9 cellular contexts compared by ENCODE assay signal in the genomic region with DNA sequence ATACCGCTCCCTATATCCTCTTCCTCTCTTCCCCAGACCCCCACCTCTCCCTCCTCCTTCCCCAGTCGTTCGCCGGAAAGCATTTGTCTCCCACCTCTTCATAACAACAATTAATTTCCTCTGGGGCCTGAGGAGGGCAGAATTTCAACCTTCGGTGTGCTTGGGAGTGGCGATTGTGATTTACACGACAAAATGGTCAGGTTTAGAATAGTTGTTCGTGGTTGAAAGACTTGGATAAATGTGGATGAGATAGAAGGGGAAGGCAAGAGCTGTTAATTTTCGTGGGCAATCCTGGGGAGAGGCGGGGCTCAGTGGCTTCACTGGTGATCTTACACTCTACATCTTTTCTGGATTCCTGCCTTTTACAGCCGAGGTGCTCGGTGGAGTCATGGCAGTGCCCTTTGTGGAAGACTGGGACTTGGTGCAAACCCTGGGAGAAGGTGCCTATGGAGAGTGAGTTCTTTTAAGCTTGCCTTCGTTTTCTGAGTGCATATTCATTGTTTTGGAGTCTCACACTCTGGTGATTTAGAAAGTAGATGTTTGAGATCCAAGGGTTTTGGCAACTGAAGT. TPM values are rescaled to one million over a fixed set of nuclear protein-coding genes. Genes with fewer than 3 reads are reported as not detected.
DNase-seq lines count a peak whose midpoint lies in the region; ATAC-seq and TF ChIP-seq lines count a peak whose summit lies in the region.
"Had no signal": no experiment of that assay in that cellular context is flagged by ENCODE, and none has a peak within 500 bp of the region (broad histone marks: within the 10 kb centered on the region; RNA-seq: fewer than 3 reads in every experiment).

No MANE protein-coding gene starts in this region.

- TF ChIP-seq POLR2A in thyroid gland (IDR thresholded peaks at IDR 0.05), result no peak

- DNase-seq in BJ (ENCODE audit: low read depth), result peak; percentile 35
- DNase-seq in PC-9, result peak in 1 of 2 experiments; percentile 38
- peak; percentile 36 for DNase-seq in central memory CD4-positive, alpha-beta T cell
- no peak for DNase-seq in lower lobe of right lung
- DNase-seq in thyroid gland, result no peak
- DNase-seq in T1000 (lab: John Stamatoyannopoulos, UW), result no peak

- peak overlapping the region; percentile 88 for H3K4me2 ChIP-seq in PC-9

- intact Hi-C loops in PC-9 (cut with micrococcal nuclease; ENCODE audit: unreplicated experiment), result loop anchor here (5.0 kb wide), 1 partner anchor 261 kb away; the partner anchor contains the start of gene HYLS1
- intact Hi-C loops in lower lobe of right lung (cut with DNase I), result no loop called here
- intact Hi-C loops in thyroid gland (cut with DNase I), result loop anchor here (10.0 kb wide), 1 partner anchor 248 kb away; no protein-coding TSS in a partner anchor

- WGBS in thyroid gland, 2 donors, result 0% methylated on average over 13 of the region's 13 CpGs

- peak overlapping the region; percentile 90 for H2AFZ ChIP-seq in PC-9

- no peaks in the 10 kb centered on the region for H4K20me1 ChIP-seq in PC-9 (ENCODE audit: insufficient read depth)

- H3K36me3 ChIP-seq in BJ (ENCODE audit: control insufficient read depth, insufficient read depth, low read length) (peaks cover 2% of the 10 kb centered on the region), PC-9 (ENCODE audit: low read depth) (peaks cover 18% of the 10 kb centered on the region), lower lobe of right lung (peaks cover 6% of the 10 kb centered on the region), thyroid gland (peaks cover 4 to 6% of the 10 kb centered on the region in 2 donors)

- H3K27me3 ChIP-seq in BJ (ENCODE audit: control insufficient read depth, insufficient read depth, low read length) (no peaks in the 10 kb centered on the region), PC-9 (ENCODE audit: insufficient read depth, low read depth) (no peaks in the 10 kb centered on the region), lower lobe of right lung (ENCODE audit: low read depth) (no peaks in the 10 kb centered on the region), thyroid gland (no peaks in the 10 kb centered on the region)

- H3K9me2 ChIP-seq in PC-9 (ENCODE audit: insufficient read depth), result no peaks in the 10 kb centered on the region

- H3K4me1 ChIP-seq in PC-9 (replicated peaks; ENCODE audit: insufficient read depth), result peaks cover 15% of the 10 kb centered on the region
- peaks cover 17% of the 10 kb centered on the region for H3K4me1 ChIP-seq in lower lobe of right lung
- peaks cover 9 to 15% of the 10 kb centered on the region in 2 donors for H3K4me1 ChIP-seq in thyroid gland

- peak; percentile 27 for ATAC-seq in GM18508 (IDR thresholded peaks at IDR 0.05; ENCODE audit: insufficient read depth, unreplicated experiment)
- ATAC-seq in HG03060 (IDR thresholded peaks at IDR 0.05; ENCODE audit: low read depth, unreplicated experiment), result peak; percentile 22
- ATAC-seq in lower lobe of right lung, result peak in 1 of 2 donors; percentile 31

- CTCF ChIA-PET in BJ (lab: Yijun Ruan, JAX), result interaction anchor here (0.7 to 2.0 kb wide), 2 partner anchors 25 to 31 kb away, joined by 4 read pairs; no protein-coding TSS in a partner anchor
- CTCF ChIA-PET in PC-9 (lab: Charles Lee), result no interaction called here

- POLR2A ChIA-PET in BJ (lab: Charles Lee), result no interaction called here
- POLR2A ChIA-PET in PC-9 (lab: Charles Lee; ENCODE audit: unreplicated experiment), result interaction anchor here (0.6 to 0.7 kb wide), 3 partner anchors 34 to 660 kb away, joined by 4 to 8 read pairs (median 7); partner anchors contain the start of gene STT3A

- H3K4me3 ChIP-seq in BJ (ENCODE audit: low read depth, low read length), result peak overlapping the region; percentile 80
- H3K4me3 ChIP-seq in PC-9, result peak overlapping the region; percentile 71
- H3K4me3 ChIP-seq in lower lobe of right lung, result peak overlapping the region; percentile 79
- peak overlapping the region in 2 of 3 donors; percentile 12 to 62 for H3K4me3 ChIP-seq in thyroid gland (replicated peaks in 1 of 3)

- H3K79me2 ChIP-seq in PC-9 (ENCODE audit: low read depth), result peaks cover 13% of the 10 kb centered on the region

- BruUV-seq in PC-9 (replicated peaks; lab: Mats Ljungman, UMichigan), result TSS peak; percentile 50

- H3K27ac ChIP-seq in PC-9, result peak overlapping the region; percentile 77
- H3K27ac ChIP-seq in lower lobe of right lung, result peak overlapping the region; percentile 27
- H3K27ac ChIP-seq in thyroid gland, result no peak overlapping the region

- H3F3A ChIP-seq in PC-9 (ENCODE audit: insufficient read depth, low read depth), result peaks cover 24% of the 10 kb centered on the region

- peak; percentile 43 for TF ChIP-seq CTCF in BJ (IDR thresholded peaks at IDR 0.05; ENCODE audit: insufficient read depth, low read depth, low read length)
- peak; percentile 57 for TF ChIP-seq CTCF in PC-9 (conservative IDR thresholded peaks at IDR 0.05)
- no peak for TF ChIP-seq CTCF in lower lobe of right lung (IDR thresholded peaks at IDR 0.05)
- no peak for TF ChIP-seq CTCF in thyroid gland (IDR thresholded peaks at IDR 0.05)

- H3K9me3 ChIP-seq in PC-9 (ENCODE audit: insufficient read depth, low read depth) (no peaks in the 10 kb centered on the region), lower lobe of right lung (no peaks in the 10 kb centered on the region), thyroid gland (no peaks in the 10 kb centered on the region)

RNA-seq across cellular contexts. Expression of gene CHEK1, which starts 1.5 kb away (rescaled TPM):
- 11.4 and 25.2 TPM in 2 replicates for polyA plus RNA-seq in BJ (2011; rRNA removed)
- 10.6 and 14.0 TPM in 2 replicates for polyA minus RNA-seq in BJ (2011; rRNA and poly(A)+ RNA removed)
- total RNA-seq in PC-9 (2021) (36.5 and 39.8 TPM in 2 replicates), lower lobe of right lung (3.5 TPM), thyroid gland (1 to 10 TPM in 3 of 4 donors, under 1 TPM in 1; 0.78 to 3.4 (median 1.4) TPM)

RNA-seq across cellular contexts. Expression of gene STT3A, which starts 33.8 kb away (rescaled TPM):
- 363 and 492 TPM in 2 replicates for polyA plus RNA-seq in BJ (2011; rRNA removed)
- 562 and 889 TPM in 2 replicates for polyA minus RNA-seq in BJ (2011; rRNA and poly(A)+ RNA removed)
- 86.1 and 113 TPM in 2 replicates for total RNA-seq in PC-9 (2021)
- total RNA-seq in lower lobe of right lung, result 101 TPM
- total RNA-seq in thyroid gland, result 100 to 1,000 TPM; 112 to 187 (median 172) TPM

RNA-seq across cellular contexts. Expression of gene ACRV1, which starts 54.2 kb away (rescaled TPM):
- polyA plus RNA-seq in BJ (2011; rRNA removed), result 0.22 TPM in 1 of 2 replicates, not detected in the other
- polyA minus RNA-seq in BJ (2011; rRNA and poly(A)+ RNA removed), result not detected in 2 replicates
- not detected in 2 replicates for total RNA-seq in PC-9 (2021)
- not detected for total RNA-seq in lower lobe of right lung
- total RNA-seq in thyroid gland, result not detected
- total RNA-seq: T-helper 2 cell treated with Interferon-gamma antibody and Interleukin-4, amounts not matched to agents 100 ng/mL and 5 ng/mL, for 36 hours had no signal

RNA-seq across cellular contexts. Expression of gene EI24, which starts 57.2 kb away (rescaled TPM):
- polyA plus RNA-seq in BJ (2011; rRNA removed), result 72.1 and 114 TPM in 2 replicates
- polyA minus RNA-seq in BJ (2011; rRNA and poly(A)+ RNA removed), result 34.7 and 48.0 TPM in 2 replicates
- total RNA-seq in PC-9 (2021) (69.7 and 88.2 TPM in 2 replicates), lower lobe of right lung (56.8 TPM), thyroid gland (10 to 100 TPM; 35.7 to 75.8 (median 52.8) TPM)

Comparison
In these comparisons a context has a peak if more than half of its experiments do, and no peak if none do; other contexts are left out.
1. DNase-seq: peak in BJ (single experiment) and central memory CD4-positive, alpha-beta T cell (single experiment); none in lower lobe of right lung (single experiment), thyroid gland (0 of 2) and T1000 (single experiment).
2. CTCF ChIP-seq: peak in BJ (single experiment) and PC-9 (single experiment); none in lower lobe of right lung (single experiment) and thyroid gland (0 of 6).
3. H3K27ac ChIP-seq: peak in PC-9 (single experiment) and lower lobe of right lung (single experiment); none in thyroid gland (0 of 3).
4. Peak in every context shown above with its lines, with median percentiles within 50 percentile points of each other: H3K4me3 ChIP-seq.